ENCODE assay signal across 1 cellular context in the genomic region with DNA sequence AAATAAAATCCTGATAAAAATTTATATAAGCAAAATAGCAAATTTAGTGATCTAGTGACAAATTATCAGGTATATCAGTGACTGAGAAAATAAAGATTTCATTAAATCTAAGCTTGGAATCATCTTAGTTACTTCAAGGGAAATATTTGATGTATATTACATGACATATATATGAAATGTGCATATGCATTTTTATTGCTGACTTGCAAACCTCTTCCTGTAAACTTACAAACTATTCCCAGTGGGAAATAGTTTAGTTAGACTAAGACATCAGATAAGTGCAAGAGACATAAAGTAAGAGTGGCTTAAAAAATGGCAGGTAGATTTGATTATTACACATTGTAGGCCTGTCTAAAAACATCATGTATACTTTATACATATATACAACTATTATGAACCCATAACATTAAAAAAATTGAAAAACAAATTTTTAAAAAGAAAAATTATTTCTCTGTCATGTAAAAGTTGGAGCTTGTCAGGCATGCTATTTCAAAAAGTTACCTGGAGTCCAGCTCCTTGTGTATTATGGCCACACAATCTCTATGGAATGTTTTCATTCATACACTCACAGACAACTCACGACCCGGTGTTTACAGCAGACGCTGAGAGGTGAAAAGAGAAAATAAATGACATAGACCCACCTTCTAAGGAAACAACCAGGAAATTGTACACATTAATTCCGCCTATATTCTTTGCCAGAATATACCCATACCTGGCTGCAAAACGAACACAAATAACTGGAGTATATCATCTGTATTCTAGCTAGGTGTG.
TF ChIP-seq lines count a peak whose summit lies in the region.

No MANE protein-coding gene starts in this region.

TF ChIP-seq in IMR-90, 13 proteins besides CTCF, POLR2A, EP300 and RAD21 (continued from another document):
- TF ChIP-seq, protein P1, sequence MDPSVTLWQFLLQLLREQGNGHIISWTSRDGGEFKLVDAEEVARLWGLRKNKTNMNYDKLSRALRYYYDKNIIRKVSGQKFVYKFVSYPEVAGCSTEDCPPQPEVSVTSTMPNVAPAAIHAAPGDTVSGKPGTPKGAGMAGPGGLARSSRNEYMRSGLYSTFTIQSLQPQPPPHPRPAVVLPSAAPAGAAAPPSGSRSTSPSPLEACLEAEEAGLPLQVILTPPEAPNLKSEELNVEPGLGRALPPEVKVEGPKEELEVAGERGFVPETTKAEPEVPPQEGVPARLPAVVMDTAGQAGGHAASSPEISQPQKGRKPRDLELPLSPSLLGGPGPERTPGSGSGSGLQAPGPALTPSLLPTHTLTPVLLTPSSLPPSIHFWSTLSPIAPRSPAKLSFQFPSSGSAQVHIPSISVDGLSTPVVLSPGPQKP (IDR thresholded peaks at IDR 0.05; ENCODE audit: borderline replicate concordance, low read depth, low read length), result no peak
